Comparison of ENCODE assay signal across 17 cellular contexts in genomic region chr16:53837421-53837820, GRCh38.
"Had no signal": no experiment of that assay in that cellular context is flagged by ENCODE, and none has a peak within 500 bp of the region (broad histone marks: within the 10 kb centered on the region; RNA-seq: fewer than 3 reads in every experiment).

No MANE protein-coding gene starts in this region.

- H3K27me3 ChIP-seq: sigmoid colon, spleen had no signal

- H3K4me3 ChIP-seq: sigmoid colon, spleen had no signal

- H3K4me1 ChIP-seq: sigmoid colon, spleen had no signal

- DNase-seq: activated CD4-positive, alpha-beta T cell treated with anti-CD3 and anti-CD28 coated beads, Interleukin-2, amount 10 ng/mL, durations not matched to agents 7 days and 5 days; activated CD8-positive, alpha-beta memory T cell treated with anti-CD3 and anti-CD28 coated beads, Interleukin-2, amount 50 U/mL, for 4 hours; activated naive CD4-positive, alpha-beta T cell treated with anti-CD3 and anti-CD28 coated beads, Interleukin-2, amount 10 ng/mL, durations not matched to agents 7 days and 5 days; activated naive CD8-positive, alpha-beta T cell treated with anti-CD3 and anti-CD28 coated beads, Interleukin-2, amount 50 U/mL, for 24 hours; activated T-cell treated with anti-CD3 and anti-CD28 coated beads, Interleukin-2, amount 50 U/mL, for 4 hours; aorta; effector CD4-positive, alpha-beta T cell; foreskin melanocyte; kidney glomerular epithelial cell; left ventricle myocardium superior; naive thymus-derived CD4-positive, alpha-beta T cell; sigmoid colon; spleen; stimulated activated CD4-positive, alpha-beta T cell treated with anti-CD3 and anti-CD28 coated beads, Interleukin-4, amount 100 ng/mL, for 4 hours had no signal

- ATAC-seq: activated CD4-positive, CD25-positive, alpha-beta regulatory T cell treated with anti-CD3 and anti-CD28 coated beads, Interleukin-2, amount 50 U/mL, for 24 hours; activated naive CD8-positive, alpha-beta T cell treated with anti-CD3 and anti-CD28 coated beads, Interleukin-2, amount 50 U/mL, for 24 hours; activated T-cell treated with anti-CD3 and anti-CD28 coated beads, Interleukin-2, amount 50 U/mL, for 4 hours; esophagus mucosa; left ventricle myocardium superior; naive thymus-derived CD4-positive, alpha-beta T cell; stimulated activated memory B cell treated with anti-CD40 and anti-IgM and Interleukin-4, amounts not matched to agents 10 μg/mL and 1 μg/mL and 100 μg/mL, for 72 hours had no signal

- H3K9me3 ChIP-seq: sigmoid colon had no signal

- H3K27ac ChIP-seq: sigmoid colon, spleen had no signal

- H3K36me3 ChIP-seq: sigmoid colon had no signal
